ENCODE assay signal across 2 cellular contexts in the genomic region with DNA sequence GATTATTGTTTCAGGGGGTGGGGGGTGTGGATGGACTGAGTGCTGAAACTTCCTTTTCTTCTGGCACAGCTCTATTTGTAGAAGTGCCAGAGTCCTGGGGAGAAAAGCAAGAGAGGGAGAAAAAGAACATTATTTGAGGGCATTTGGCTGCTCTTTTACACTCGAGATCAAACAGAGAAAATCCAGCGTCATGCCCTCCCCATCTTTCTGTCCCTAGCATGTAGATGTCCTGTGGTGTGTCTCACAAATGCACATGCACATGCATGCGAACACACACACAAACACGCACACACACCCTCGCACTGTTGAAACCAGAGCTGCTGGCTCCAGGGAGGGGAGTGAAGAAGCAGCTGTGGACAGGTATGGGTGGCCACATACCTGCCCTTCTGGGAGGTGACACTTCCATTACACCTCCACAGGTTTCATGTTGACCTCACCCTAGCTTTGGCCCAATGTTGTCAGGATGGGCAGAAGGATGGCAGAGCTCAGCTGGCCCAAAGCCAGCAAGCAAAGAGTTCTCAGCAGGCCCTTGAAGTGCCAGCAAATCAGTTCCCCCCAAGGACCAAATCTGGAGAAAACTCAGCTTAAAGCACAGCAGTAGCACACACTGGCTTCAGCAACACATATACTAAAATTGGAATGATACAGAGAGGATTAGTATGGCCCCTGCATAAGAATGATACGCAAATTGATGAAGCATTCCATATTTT.
TF ChIP-seq lines count a peak whose summit lies in the region.

No MANE protein-coding gene starts in this region.

TF ChIP-seq in A549, 52 proteins besides CTCF, POLR2A, EP300 and RAD21:
- TF ChIP-seq MAZ (IDR thresholded peaks at IDR 0.05; ENCODE audit: borderline replicate concordance, low read depth, low read length): no peak
- TF ChIP-seq PHF8 (IDR thresholded peaks at IDR 0.05; ENCODE audit: borderline replicate concordance, low read depth): no peak
- no peak for TF ChIP-seq RCOR1 (IDR thresholded peaks at IDR 0.05; ENCODE audit: low read depth, low read length)
- TF ChIP-seq, protein P1, sequence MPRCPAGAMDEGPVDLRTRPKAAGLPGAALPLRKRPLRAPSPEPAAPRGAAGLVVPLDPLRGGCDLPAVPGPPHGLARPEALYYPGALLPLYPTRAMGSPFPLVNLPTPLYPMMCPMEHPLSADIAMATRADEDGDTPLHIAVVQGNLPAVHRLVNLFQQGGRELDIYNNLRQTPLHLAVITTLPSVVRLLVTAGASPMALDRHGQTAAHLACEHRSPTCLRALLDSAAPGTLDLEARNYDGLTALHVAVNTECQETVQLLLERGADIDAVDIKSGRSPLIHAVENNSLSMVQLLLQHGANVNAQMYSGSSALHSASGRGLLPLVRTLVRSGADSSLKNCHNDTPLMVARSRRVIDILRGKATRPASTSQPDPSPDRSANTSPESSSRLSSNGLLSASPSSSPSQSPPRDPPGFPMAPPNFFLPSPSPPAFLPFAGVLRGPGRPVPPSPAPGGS (IDR thresholded peaks at IDR 0.05): no peak
- no peak for TF ChIP-seq RARB (CRISPR knock-in tag; IDR thresholded peaks at IDR 0.05)
- no peak for TF ChIP-seq MYC (IDR thresholded peaks at IDR 0.05; ENCODE audit: borderline replicate concordance, low read length)
- TF ChIP-seq, protein P2, sequence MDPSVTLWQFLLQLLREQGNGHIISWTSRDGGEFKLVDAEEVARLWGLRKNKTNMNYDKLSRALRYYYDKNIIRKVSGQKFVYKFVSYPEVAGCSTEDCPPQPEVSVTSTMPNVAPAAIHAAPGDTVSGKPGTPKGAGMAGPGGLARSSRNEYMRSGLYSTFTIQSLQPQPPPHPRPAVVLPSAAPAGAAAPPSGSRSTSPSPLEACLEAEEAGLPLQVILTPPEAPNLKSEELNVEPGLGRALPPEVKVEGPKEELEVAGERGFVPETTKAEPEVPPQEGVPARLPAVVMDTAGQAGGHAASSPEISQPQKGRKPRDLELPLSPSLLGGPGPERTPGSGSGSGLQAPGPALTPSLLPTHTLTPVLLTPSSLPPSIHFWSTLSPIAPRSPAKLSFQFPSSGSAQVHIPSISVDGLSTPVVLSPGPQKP (IDR thresholded peaks at IDR 0.05; ENCODE audit: low read depth, low read length): no peak
- no peak for TF ChIP-seq SREBF2 (IDR thresholded peaks at IDR 0.05)

TF ChIP-seq in GM23338, 12 proteins besides CTCF, POLR2A, EP300 and RAD21:
- no peak for TF ChIP-seq ZNF331 (CRISPR knock-in tag; IDR thresholded peaks at IDR 0.05; ENCODE audit: low read depth)
- TF ChIP-seq, protein P3, sequence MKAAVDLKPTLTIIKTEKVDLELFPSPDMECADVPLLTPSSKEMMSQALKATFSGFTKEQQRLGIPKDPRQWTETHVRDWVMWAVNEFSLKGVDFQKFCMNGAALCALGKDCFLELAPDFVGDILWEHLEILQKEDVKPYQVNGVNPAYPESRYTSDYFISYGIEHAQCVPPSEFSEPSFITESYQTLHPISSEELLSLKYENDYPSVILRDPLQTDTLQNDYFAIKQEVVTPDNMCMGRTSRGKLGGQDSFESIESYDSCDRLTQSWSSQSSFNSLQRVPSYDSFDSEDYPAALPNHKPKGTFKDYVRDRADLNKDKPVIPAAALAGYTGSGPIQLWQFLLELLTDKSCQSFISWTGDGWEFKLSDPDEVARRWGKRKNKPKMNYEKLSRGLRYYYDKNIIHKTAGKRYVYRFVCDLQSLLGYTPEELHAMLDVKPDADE (IDR thresholded peaks at IDR 0.05): no peak
- TF ChIP-seq EZH2phosphoT487 (IDR thresholded peaks at IDR 0.05; ENCODE audit: unreplicated experiment): no peak
- TF ChIP-seq STAT1 (IDR thresholded peaks at IDR 0.05; ENCODE audit: unreplicated experiment): no peak
- TF ChIP-seq ZNF114 (CRISPR knock-in tag; IDR thresholded peaks at IDR 0.05): no peak
- TF ChIP-seq POLR2AphosphoS5 (IDR thresholded peaks at IDR 0.05; ENCODE audit: low read depth): no peak
- no peak for TF ChIP-seq JUNB (IDR thresholded peaks at IDR 0.05; ENCODE audit: unreplicated experiment)
- TF ChIP-seq EZH2 (IDR thresholded peaks at IDR 0.05; ENCODE audit: low read depth, unreplicated experiment): no peak
- TF ChIP-seq NANOG (IDR thresholded peaks at IDR 0.05; ENCODE audit: borderline replicate concordance): no peak
- no peak for TF ChIP-seq CREB1 (CRISPR knock-in tag; IDR thresholded peaks at IDR 0.05; ENCODE audit: low read depth)
- TF ChIP-seq, protein P4, sequence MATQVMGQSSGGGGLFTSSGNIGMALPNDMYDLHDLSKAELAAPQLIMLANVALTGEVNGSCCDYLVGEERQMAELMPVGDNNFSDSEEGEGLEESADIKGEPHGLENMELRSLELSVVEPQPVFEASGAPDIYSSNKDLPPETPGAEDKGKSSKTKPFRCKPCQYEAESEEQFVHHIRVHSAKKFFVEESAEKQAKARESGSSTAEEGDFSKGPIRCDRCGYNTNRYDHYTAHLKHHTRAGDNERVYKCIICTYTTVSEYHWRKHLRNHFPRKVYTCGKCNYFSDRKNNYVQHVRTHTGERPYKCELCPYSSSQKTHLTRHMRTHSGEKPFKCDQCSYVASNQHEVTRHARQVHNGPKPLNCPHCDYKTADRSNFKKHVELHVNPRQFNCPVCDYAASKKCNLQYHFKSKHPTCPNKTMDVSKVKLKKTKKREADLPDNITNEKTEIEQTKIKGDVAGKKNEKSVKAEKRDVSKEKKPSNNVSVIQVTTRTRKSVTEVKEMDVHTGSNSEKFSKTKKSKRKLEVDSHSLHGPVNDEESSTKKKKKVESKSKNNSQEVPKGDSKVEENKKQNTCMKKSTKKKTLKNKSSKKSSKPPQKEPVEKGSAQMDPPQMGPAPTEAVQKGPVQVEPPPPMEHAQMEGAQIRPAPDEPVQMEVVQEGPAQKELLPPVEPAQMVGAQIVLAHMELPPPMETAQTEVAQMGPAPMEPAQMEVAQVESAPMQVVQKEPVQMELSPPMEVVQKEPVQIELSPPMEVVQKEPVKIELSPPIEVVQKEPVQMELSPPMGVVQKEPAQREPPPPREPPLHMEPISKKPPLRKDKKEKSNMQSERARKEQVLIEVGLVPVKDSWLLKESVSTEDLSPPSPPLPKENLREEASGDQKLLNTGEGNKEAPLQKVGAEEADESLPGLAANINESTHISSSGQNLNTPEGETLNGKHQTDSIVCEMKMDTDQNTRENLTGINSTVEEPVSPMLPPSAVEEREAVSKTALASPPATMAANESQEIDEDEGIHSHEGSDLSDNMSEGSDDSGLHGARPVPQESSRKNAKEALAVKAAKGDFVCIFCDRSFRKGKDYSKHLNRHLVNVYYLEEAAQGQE (IDR thresholded peaks at IDR 0.05; ENCODE audit: unreplicated experiment): no peak
- TF ChIP-seq, protein P5, sequence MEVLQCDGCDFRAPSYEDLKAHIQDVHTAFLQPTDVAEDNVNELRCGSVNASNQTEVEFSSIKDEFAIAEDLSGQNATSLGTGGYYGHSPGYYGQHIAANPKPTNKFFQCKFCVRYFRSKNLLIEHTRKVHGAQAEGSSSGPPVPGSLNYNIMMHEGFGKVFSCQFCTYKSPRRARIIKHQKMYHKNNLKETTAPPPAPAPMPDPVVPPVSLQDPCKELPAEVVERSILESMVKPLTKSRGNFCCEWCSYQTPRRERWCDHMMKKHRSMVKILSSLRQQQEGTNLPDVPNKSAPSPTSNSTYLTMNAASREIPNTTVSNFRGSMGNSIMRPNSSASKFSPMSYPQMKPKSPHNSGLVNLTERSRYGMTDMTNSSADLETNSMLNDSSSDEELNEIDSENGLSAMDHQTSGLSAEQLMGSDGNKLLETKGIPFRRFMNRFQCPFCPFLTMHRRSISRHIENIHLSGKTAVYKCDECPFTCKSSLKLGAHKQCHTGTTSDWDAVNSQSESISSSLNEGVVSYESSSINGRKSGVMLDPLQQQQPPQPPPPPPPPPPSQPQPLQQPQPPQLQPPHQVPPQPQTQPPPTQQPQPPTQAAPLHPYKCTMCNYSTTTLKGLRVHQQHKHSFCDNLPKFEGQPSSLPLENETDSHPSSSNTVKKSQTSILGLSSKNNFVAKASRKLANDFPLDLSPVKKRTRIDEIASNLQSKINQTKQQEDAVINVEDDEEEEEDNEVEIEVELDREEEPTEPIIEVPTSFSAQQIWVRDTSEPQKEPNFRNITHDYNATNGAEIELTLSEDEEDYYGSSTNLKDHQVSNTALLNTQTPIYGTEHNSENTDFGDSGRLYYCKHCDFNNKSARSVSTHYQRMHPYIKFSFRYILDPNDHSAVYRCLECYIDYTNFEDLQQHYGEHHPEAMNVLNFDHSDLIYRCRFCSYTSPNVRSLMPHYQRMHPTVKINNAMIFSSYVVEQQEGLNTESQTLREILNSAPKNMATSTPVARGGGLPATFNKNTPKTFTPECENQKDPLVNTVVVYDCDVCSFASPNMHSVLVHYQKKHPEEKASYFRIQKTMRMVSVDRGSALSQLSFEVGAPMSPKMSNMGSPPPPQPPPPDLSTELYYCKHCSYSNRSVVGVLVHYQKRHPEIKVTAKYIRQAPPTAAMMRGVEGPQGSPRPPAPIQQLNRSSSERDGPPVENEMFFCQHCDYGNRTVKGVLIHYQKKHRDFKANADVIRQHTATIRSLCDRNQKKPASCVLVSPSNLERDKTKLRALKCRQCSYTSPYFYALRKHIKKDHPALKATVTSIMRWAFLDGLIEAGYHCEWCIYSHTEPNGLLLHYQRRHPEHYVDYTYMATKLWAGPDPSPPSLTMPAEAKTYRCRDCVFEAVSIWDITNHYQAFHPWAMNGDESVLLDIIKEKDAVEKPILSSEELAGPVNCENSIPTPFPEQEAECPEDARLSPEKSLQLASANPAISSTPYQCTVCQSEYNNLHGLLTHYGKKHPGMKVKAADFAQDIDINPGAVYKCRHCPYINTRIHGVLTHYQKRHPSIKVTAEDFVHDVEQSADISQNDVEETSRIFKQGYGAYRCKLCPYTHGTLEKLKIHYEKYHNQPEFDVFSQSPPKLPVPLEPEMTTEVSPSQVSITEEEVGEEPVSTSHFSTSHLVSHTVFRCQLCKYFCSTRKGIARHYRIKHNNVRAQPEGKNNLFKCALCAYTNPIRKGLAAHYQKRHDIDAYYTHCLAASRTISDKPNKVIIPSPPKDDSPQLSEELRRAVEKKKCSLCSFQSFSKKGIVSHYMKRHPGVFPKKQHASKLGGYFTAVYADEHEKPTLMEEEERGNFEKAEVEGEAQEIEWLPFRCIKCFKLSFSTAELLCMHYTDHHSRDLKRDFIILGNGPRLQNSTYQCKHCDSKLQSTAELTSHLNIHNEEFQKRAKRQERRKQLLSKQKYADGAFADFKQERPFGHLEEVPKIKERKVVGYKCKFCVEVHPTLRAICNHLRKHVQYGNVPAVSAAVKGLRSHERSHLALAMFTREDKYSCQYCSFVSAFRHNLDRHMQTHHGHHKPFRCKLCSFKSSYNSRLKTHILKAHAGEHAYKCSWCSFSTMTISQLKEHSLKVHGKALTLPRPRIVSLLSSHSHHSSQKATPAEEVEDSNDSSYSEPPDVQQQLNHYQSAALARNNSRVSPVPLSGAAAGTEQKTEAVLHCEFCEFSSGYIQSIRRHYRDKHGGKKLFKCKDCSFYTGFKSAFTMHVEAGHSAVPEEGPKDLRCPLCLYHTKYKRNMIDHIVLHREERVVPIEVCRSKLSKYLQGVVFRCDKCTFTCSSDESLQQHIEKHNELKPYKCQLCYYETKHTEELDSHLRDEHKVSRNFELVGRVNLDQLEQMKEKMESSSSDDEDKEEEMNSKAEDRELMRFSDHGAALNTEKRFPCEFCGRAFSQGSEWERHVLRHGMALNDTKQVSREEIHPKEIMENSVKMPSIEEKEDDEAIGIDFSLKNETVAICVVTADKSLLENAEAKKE (CRISPR knock-in tag; IDR thresholded peaks at IDR 0.05): no peak
TF ChIP-seq in GM23338: peak in this region for 0.
